Comparison of ENCODE assay signal across 9 cellular contexts in the genomic region with DNA sequence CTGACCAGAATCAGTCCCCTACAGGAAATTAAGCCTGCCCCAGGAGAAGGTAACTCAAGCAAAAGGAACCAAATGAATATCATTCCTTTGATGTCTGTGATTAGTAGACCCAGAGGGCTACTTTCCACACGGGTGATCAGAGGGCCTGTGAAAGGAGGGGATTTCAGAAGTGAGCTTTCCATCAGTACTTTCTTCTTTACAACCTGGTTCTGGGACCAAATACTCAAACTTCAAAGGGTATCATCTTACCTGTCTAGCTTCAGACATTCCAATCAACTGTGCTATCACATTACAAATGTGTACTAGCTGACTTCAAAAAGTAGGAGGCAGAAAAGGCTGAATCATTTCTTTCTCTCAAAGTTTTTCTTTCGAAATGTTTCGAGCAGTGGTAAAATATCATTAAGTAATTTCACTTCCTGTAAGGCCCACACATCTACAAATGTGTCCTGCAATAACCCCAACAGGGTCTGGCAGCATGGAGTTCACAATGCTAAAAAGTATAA.
DNase-seq lines count a peak whose midpoint lies in the region; ATAC-seq lines count a peak whose summit lies in the region.
"Had no signal": no experiment of that assay in that cellular context is flagged by ENCODE, and none has a peak within 500 bp of the region (broad histone marks: within the 10 kb centered on the region; RNA-seq: fewer than 3 reads in every experiment).

No MANE protein-coding gene starts in this region.

- no peak overlapping the region for H2AFZ ChIP-seq in ACC112 (ENCODE audit: low read length, unreplicated experiment)

- peaks cover 4% of the 10 kb centered on the region for H3K36me3 Mint-ChIP-seq in T-helper 1 cell treated with Interleukin-12 subunit alpha and Interleukin-12 subunit beta and Interleukin-4 antibody, amounts not matched to agents 30 μg/mL and 1 μg/mL, for 36 hours (ENCODE audit: low read depth)

- peaks cover 53% of the 10 kb centered on the region for H3K4me1 ChIP-seq in ACC112 (ENCODE audit: control insufficient read depth, insufficient read depth, low read length, unreplicated experiment)

- peak overlapping the region; percentile 75 for H3K27ac ChIP-seq in ACC112 (ENCODE audit: low read depth, low read length)

- DNase-seq in kidney glomerular epithelial cell (lab: John Stamatoyannopoulos, UW) (peak; percentile 42), NCI-H1417 treated with DMSO at 0.1 percent for 48 hours (lab: John Stamatoyannopoulos, UW) (no peak), Ammon's horn (ENCODE audit: low spot score) (no peak)
- DNase-seq in stimulated activated CD4-positive, alpha-beta T cell treated with anti-CD3 and anti-CD28 coated beads, Interleukin-4, amount 100 ng/mL, for 4 hours: no peak

- H3K27me3 ChIP-seq in ACC112 (ENCODE audit: insufficient read depth, low read length): no peaks in the 10 kb centered on the region

- H3K79me2 ChIP-seq in ACC112 (ENCODE audit: control insufficient read depth, insufficient read depth, low read length, unreplicated experiment): peaks cover 91% of the 10 kb centered on the region

- H3K9me3 Mint-ChIP-seq in T-helper 1 cell treated with Interleukin-12 subunit alpha and Interleukin-12 subunit beta and Interleukin-4 antibody, amounts not matched to agents 30 μg/mL and 1 μg/mL, for 36 hours: no peaks in the 10 kb centered on the region
- H3K9me3 Mint-ChIP-seq: dendritic cell treated with granulocyte-macrophage colony-stimulating factor and Interleukin-4, amounts not matched to agents 40 ng/mL and 50 ng/mL, for 4 days had no signal

- H3K27ac Mint-ChIP-seq in T-helper 1 cell treated with Interleukin-12 subunit alpha and Interleukin-12 subunit beta and Interleukin-4 antibody, amounts not matched to agents 30 μg/mL and 1 μg/mL, for 36 hours: peak overlapping the region; percentile 82
- H3K27ac Mint-ChIP-seq: dendritic cell treated with granulocyte-macrophage colony-stimulating factor and Interleukin-4, amounts not matched to agents 40 ng/mL and 50 ng/mL, for 4 days had no signal

- H3K36me3 ChIP-seq in ACC112 (ENCODE audit: insufficient read depth, low read length): no peaks in the 10 kb centered on the region

- H3K4me3 ChIP-seq in ACC112 (ENCODE audit: low read depth, low read length): peak overlapping the region; percentile 50

- H3K27me3 Mint-ChIP-seq in T-helper 1 cell treated with Interleukin-12 subunit alpha and Interleukin-12 subunit beta and Interleukin-4 antibody, amounts not matched to agents 30 μg/mL and 1 μg/mL, for 36 hours (ENCODE audit: low read depth): no peaks in the 10 kb centered on the region
- H3K27me3 Mint-ChIP-seq: dendritic cell treated with granulocyte-macrophage colony-stimulating factor and Interleukin-4, amounts not matched to agents 40 ng/mL and 50 ng/mL, for 4 days had no signal

- peak overlapping the region; percentile 52 for H3K4me3 Mint-ChIP-seq in T-helper 1 cell treated with Interleukin-12 subunit alpha and Interleukin-12 subunit beta and Interleukin-4 antibody, amounts not matched to agents 30 μg/mL and 1 μg/mL, for 36 hours
- H3K4me3 Mint-ChIP-seq: dendritic cell treated with granulocyte-macrophage colony-stimulating factor and Interleukin-4, amounts not matched to agents 40 ng/mL and 50 ng/mL, for 4 days had no signal

- H3K4me1 Mint-ChIP-seq in T-helper 1 cell treated with Interleukin-12 subunit alpha and Interleukin-12 subunit beta and Interleukin-4 antibody, amounts not matched to agents 30 μg/mL and 1 μg/mL, for 36 hours (ENCODE audit: low read depth): peaks cover 43% of the 10 kb centered on the region

- peak; percentile 71 for ATAC-seq in GM18907 (IDR thresholded peaks at IDR 0.05; ENCODE audit: unreplicated experiment)
- peak; percentile 61 for ATAC-seq in HG03103 (IDR thresholded peaks at IDR 0.05; ENCODE audit: low read depth, unreplicated experiment)
